Comparison of ENCODE assay signal across 12 cellular contexts in the genomic region with DNA sequence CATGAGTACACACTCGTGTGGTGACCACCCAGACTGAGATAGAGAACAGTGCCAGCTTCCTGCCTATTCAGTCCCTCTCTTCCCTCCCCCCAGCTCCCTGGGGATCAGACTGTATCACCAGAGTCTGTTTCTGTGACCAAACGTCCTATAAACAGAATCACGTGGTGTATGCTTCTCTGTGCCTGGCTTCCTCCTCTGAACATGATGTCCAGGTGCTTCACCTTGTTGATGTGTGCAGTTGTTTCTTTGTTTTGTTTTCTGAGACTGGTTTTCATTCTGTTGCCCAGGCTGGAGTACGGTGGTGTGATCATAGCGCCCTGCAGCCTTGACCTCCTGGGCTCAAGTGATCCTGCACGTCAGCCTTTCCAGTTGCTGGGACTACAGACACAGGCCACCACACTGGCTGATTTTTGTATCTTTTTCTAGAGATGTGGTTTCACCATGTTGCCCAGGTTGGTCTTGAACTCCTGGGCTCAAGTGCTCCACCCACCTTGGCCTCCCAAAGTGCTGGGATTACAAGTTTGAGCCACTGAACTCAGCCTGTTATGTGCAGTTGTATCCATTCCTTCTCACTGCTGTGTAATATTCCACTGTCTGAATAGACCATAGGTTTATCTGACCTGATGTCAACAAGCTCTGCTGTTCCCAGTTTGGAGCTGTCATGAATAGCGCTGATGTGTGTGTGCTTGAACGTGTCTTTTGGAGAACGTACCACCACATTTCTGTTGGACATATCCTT. TPM values are rescaled to one million over a fixed set of nuclear protein-coding genes. Genes with fewer than 3 reads are reported as not detected.
DNase-seq lines count a peak whose midpoint lies in the region; ATAC-seq and TF ChIP-seq lines count a peak whose summit lies in the region.
"Had no signal": no experiment of that assay in that cellular context is flagged by ENCODE, and none has a peak within 500 bp of the region (broad histone marks: within the 10 kb centered on the region; RNA-seq: fewer than 3 reads in every experiment).

No MANE protein-coding gene starts in this region.

- no peak for TF ChIP-seq POLR2A in sigmoid colon (IDR thresholded peaks at IDR 0.05)

- ATAC-seq in GM21423 (IDR thresholded peaks at IDR 0.05; ENCODE audit: unreplicated experiment), result peak; percentile 37

- H3K36me3 ChIP-seq in hepatocyte (replicated peaks; ENCODE audit: insufficient read depth, low read depth) (no peaks in the 10 kb centered on the region), sigmoid colon (no peaks in the 10 kb centered on the region)
- H3K36me3 ChIP-seq: thoracic aorta had no signal

- peaks cover 0 to 2% (median 0%) of the 10 kb centered on the region in 3 donors for H3K9me3 Mint-ChIP-seq in IgD-negative memory B cell

- H3K27me3 ChIP-seq in hepatocyte, result no peaks in the 10 kb centered on the region
- H3K27me3 ChIP-seq in sigmoid colon, result no peaks in the 10 kb centered on the region

- H3K79me2 ChIP-seq in hepatocyte, result no peaks in the 10 kb centered on the region

- H3K4me3 Mint-ChIP-seq in IgD-negative memory B cell, result peak overlapping the region; percentile 23 to 91 (median 52)
- H3K4me3 Mint-ChIP-seq: brain had no signal

- H3K27ac ChIP-seq in hepatocyte, result peak overlapping the region; percentile 16
- no peak overlapping the region for H3K27ac ChIP-seq in sigmoid colon
- H3K27ac ChIP-seq: thoracic aorta had no signal

- WGBS in hepatocyte (ENCODE audit: low lambda C conversion rate, missing lambda C conversion rate), result 71% methylated on average over 9 of the region's 9 CpGs
- WGBS in sigmoid colon, 2 donors, result 67 to 71% methylated on average over 9 of the region's 9 CpGs

- H3K4me1 Mint-ChIP-seq in IgD-negative memory B cell, result peaks cover 31 to 57% (median 52%) of the 10 kb centered on the region in 3 donors

- DNase-seq in GM12864 (ENCODE audit: low read depth), result peak; percentile 77
- DNase-seq in hepatocyte (ENCODE audit: low spot score), result no peak
- no peak for DNase-seq in foreskin melanocyte
- DNase-seq in sigmoid colon, result no peak
- no peak for DNase-seq in foreskin fibroblast
- DNase-seq in activated T-cell treated with anti-CD3 and anti-CD28 coated beads, Interleukin-2, amount 50 U/mL, for 1 hour, result no peak
- DNase-seq: hypothalamus had no signal

- intact Hi-C loops in sigmoid colon (cut with DNase I), result no loop called here

- H3K9me2 ChIP-seq in hepatocyte (replicated peaks; ENCODE audit: insufficient read depth), result no peaks in the 10 kb centered on the region

- H3K4me1 ChIP-seq in hepatocyte (ENCODE audit: insufficient read depth) (peaks cover 29% of the 10 kb centered on the region), sigmoid colon (peaks cover 0 to 3% (median 0%) of the 10 kb centered on the region in 4 donors)

- no peak overlapping the region for H3K4me2 ChIP-seq in hepatocyte

- H3K36me3 Mint-ChIP-seq in IgD-negative memory B cell, result no peaks in the 10 kb centered on the region
- H3K36me3 Mint-ChIP-seq: brain had no signal

- H3K27ac Mint-ChIP-seq in IgD-negative memory B cell, result peak overlapping the region; percentile 92 to 99 (median 97)
- H3K27ac Mint-ChIP-seq: brain had no signal

- no peaks in the 10 kb centered on the region for H4K20me1 ChIP-seq in hepatocyte (ENCODE audit: insufficient read depth, poor library complexity, severe bottlenecking)

- no peak for TF ChIP-seq EP300 in sigmoid colon (IDR thresholded peaks at IDR 0.05)

- TF ChIP-seq CTCF in GM12864 (IDR thresholded peaks at IDR 0.05; ENCODE audit: low read depth, low read length, missing control alignments), result no peak
- no peak for TF ChIP-seq CTCF in hepatocyte (IDR thresholded peaks at IDR 0.05; ENCODE audit: poor library complexity)
- no peak for TF ChIP-seq CTCF in sigmoid colon (IDR thresholded peaks at IDR 0.05)
- TF ChIP-seq CTCF in foreskin fibroblast (IDR thresholded peaks at IDR 0.05; ENCODE audit: low read depth, low read length), result no peak

- H3K9me3 ChIP-seq in hepatocyte (ENCODE audit: low read depth) (no peaks in the 10 kb centered on the region), sigmoid colon (no peaks in the 10 kb centered on the region)
- H3K9me3 ChIP-seq: thoracic aorta had no signal

- H2AFZ ChIP-seq in hepatocyte, result no peak overlapping the region

- H3K27me3 Mint-ChIP-seq in IgD-negative memory B cell, result peaks cover 3% of the 10 kb centered on the region

- H3K4me3 ChIP-seq in GM12864 (ENCODE audit: low read depth, low read length) (no peak overlapping the region), hepatocyte (no peak overlapping the region), sigmoid colon (no peak overlapping the region), foreskin fibroblast (ENCODE audit: low read depth in 1 of 2, low read length in 2 of 2) (no peak overlapping the region)
- H3K4me3 ChIP-seq: thoracic aorta had no signal

RNA-seq across cellular contexts. Expression of a gene that starts 28.9 kb away (rescaled TPM):
- polyA plus RNA-seq in IgD-negative memory B cell (not detected), hepatocyte (not detected in 2 replicates), sigmoid colon (not detected)
- total RNA-seq in hepatocyte (not detected in 2 replicates), sigmoid colon (not detected)
- total RNA-seq: HT1080, thoracic aorta had no signal

RNA-seq across cellular contexts. Expression of a gene that starts 33.8 kb away (rescaled TPM):
- not detected for polyA plus RNA-seq in IgD-negative memory B cell
- not detected in 2 replicates for total RNA-seq in hepatocyte
- not detected in 2 replicates for polyA plus RNA-seq in hepatocyte
- total RNA-seq in sigmoid colon, result not detected
- polyA plus RNA-seq in sigmoid colon, result not detected
- total RNA-seq: HT1080, thoracic aorta had no signal

RNA-seq across cellular contexts. Expression of a gene that starts 35.2 kb away (rescaled TPM):
- 13.8 TPM for polyA plus RNA-seq in IgD-negative memory B cell
- 6.7 and 9.8 TPM in 2 replicates for total RNA-seq in hepatocyte
- 11.4 and 16.1 TPM in 2 replicates for polyA plus RNA-seq in hepatocyte
- total RNA-seq in sigmoid colon, result 1 to 10 TPM in 2 of 4 donors, under 1 TPM in 2; 0.36 to 2.2 (median 1.2) TPM
- polyA plus RNA-seq in sigmoid colon, result 10 to 100 TPM in 1 of 3 donors, 1 to 10 TPM in 2; 5.4 to 19.3 (median 8.1) TPM

RNA-seq across cellular contexts. Expression of a gene that starts 36.6 kb away (rescaled TPM):
- polyA plus RNA-seq in IgD-negative memory B cell, result not detected
- not detected in 2 replicates for total RNA-seq in hepatocyte
- not detected in 2 replicates for polyA plus RNA-seq in hepatocyte
- not detected for total RNA-seq in sigmoid colon
- not detected for polyA plus RNA-seq in sigmoid colon
- total RNA-seq: HT1080, thoracic aorta had no signal

RNA-seq across cellular contexts. Expression of a gene that starts 40.9 kb away (rescaled TPM):
- polyA plus RNA-seq in IgD-negative memory B cell (not detected), hepatocyte (not detected in 2 replicates), sigmoid colon (not detected)
- total RNA-seq in hepatocyte (not detected in 2 replicates), sigmoid colon (not detected)
- total RNA-seq: HT1080, thoracic aorta had no signal
